Comparison of ENCODE assay signal across 1 cellular context in genomic region chr9:110156416-110156815, GRCh38.
TF ChIP-seq lines count a peak whose summit lies in the region.

No MANE protein-coding gene starts in this region.

TF ChIP-seq in SK-N-SH treated with all-trans-retinoic acid at 6 μM for 48 hours, 23 proteins besides CTCF, POLR2A, EP300 and RAD21 (continued from another document):
- TF ChIP-seq, protein P1, sequence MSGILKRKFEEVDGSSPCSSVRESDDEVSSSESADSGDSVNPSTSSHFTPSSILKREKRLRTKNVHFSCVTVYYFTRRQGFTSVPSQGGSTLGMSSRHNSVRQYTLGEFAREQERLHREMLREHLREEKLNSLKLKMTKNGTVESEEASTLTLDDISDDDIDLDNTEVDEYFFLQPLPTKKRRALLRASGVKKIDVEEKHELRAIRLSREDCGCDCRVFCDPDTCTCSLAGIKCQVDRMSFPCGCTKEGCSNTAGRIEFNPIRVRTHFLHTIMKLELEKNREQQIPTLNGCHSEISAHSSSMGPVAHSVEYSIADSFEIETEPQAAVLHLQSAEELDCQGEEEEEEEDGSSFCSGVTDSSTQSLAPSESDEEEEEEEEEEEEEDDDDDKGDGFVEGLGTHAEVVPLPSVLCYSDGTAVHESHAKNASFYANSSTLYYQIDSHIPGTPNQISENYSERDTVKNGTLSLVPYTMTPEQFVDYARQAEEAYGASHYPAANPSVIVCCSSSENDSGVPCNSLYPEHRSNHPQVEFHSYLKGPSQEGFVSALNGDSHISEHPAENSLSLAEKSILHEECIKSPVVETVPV (CRISPR knock-in tag; IDR thresholded peaks at IDR 0.05), result no peak
- TF ChIP-seq OSR1 (CRISPR knock-in tag; IDR thresholded peaks at IDR 0.05) (no peak), TSHZ2 (CRISPR knock-in tag; IDR thresholded peaks at IDR 0.05) (no peak), ARNTL (CRISPR knock-in tag; IDR thresholded peaks at IDR 0.05; ENCODE audit: borderline replicate concordance, low read depth) (no peak), ZFP3 (CRISPR knock-in tag; IDR thresholded peaks at IDR 0.05) (no peak), GLIS3 (CRISPR knock-in tag; IDR thresholded peaks at IDR 0.05) (no peak), ZC3H10 (CRISPR knock-in tag; IDR thresholded peaks at IDR 0.05) (no peak), ESRRG (CRISPR knock-in tag; IDR thresholded peaks at IDR 0.05) (no peak), SNAI2 (CRISPR knock-in tag; IDR thresholded peaks at IDR 0.05) (no peak)
